ENCODE assay signal across 1 cellular context in the genomic region with DNA sequence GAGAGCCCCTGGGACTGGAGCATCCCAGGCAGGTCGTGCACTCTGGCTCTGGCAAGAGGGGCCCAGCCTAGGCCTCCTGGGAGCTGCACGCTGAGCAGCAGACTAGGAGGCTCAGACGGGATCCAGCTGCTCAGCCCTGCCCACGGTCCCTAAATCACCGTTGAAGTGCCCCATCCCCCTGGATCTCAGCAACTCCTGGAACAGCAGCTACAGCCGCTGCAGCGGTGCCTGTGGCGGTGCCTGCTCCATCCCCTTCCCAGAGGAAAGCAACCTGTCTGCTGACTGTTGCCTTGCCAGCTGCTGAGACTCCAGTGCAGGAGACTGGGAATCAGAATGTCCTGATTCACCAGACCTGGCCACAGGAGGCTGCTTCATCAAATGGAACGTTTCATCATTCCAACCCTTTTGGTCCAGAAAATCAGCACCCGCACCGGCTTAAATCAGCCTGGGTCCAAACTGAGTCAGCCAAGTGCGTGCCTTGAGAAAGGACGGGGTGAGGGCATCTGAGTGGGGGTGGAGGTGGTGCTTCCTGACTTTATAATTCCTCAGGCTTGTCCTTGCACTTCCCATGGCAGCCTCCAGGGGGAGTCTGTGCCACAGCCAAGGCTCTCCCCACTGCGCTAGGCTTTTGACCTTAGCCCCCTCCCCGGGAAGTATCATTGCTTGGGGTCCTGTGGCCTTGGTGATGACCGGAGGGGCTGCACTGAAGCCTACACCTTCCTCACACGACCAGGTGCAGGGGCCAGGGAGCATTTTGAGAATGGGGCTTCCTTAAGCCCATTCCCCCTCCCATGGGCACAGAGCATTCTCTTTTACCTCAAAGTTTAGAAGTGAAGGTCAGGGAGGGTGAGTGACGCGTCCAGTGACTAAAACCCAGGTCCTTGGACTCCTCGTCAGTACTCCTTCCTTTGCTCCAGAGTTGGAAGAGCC.
TF ChIP-seq lines count a peak whose summit lies in the region.

No MANE protein-coding gene starts in this region.

TF ChIP-seq in GM23338, 12 proteins besides CTCF, POLR2A, EP300 and RAD21 (continued from another document):
- TF ChIP-seq, protein P1, sequence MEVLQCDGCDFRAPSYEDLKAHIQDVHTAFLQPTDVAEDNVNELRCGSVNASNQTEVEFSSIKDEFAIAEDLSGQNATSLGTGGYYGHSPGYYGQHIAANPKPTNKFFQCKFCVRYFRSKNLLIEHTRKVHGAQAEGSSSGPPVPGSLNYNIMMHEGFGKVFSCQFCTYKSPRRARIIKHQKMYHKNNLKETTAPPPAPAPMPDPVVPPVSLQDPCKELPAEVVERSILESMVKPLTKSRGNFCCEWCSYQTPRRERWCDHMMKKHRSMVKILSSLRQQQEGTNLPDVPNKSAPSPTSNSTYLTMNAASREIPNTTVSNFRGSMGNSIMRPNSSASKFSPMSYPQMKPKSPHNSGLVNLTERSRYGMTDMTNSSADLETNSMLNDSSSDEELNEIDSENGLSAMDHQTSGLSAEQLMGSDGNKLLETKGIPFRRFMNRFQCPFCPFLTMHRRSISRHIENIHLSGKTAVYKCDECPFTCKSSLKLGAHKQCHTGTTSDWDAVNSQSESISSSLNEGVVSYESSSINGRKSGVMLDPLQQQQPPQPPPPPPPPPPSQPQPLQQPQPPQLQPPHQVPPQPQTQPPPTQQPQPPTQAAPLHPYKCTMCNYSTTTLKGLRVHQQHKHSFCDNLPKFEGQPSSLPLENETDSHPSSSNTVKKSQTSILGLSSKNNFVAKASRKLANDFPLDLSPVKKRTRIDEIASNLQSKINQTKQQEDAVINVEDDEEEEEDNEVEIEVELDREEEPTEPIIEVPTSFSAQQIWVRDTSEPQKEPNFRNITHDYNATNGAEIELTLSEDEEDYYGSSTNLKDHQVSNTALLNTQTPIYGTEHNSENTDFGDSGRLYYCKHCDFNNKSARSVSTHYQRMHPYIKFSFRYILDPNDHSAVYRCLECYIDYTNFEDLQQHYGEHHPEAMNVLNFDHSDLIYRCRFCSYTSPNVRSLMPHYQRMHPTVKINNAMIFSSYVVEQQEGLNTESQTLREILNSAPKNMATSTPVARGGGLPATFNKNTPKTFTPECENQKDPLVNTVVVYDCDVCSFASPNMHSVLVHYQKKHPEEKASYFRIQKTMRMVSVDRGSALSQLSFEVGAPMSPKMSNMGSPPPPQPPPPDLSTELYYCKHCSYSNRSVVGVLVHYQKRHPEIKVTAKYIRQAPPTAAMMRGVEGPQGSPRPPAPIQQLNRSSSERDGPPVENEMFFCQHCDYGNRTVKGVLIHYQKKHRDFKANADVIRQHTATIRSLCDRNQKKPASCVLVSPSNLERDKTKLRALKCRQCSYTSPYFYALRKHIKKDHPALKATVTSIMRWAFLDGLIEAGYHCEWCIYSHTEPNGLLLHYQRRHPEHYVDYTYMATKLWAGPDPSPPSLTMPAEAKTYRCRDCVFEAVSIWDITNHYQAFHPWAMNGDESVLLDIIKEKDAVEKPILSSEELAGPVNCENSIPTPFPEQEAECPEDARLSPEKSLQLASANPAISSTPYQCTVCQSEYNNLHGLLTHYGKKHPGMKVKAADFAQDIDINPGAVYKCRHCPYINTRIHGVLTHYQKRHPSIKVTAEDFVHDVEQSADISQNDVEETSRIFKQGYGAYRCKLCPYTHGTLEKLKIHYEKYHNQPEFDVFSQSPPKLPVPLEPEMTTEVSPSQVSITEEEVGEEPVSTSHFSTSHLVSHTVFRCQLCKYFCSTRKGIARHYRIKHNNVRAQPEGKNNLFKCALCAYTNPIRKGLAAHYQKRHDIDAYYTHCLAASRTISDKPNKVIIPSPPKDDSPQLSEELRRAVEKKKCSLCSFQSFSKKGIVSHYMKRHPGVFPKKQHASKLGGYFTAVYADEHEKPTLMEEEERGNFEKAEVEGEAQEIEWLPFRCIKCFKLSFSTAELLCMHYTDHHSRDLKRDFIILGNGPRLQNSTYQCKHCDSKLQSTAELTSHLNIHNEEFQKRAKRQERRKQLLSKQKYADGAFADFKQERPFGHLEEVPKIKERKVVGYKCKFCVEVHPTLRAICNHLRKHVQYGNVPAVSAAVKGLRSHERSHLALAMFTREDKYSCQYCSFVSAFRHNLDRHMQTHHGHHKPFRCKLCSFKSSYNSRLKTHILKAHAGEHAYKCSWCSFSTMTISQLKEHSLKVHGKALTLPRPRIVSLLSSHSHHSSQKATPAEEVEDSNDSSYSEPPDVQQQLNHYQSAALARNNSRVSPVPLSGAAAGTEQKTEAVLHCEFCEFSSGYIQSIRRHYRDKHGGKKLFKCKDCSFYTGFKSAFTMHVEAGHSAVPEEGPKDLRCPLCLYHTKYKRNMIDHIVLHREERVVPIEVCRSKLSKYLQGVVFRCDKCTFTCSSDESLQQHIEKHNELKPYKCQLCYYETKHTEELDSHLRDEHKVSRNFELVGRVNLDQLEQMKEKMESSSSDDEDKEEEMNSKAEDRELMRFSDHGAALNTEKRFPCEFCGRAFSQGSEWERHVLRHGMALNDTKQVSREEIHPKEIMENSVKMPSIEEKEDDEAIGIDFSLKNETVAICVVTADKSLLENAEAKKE (CRISPR knock-in tag; IDR thresholded peaks at IDR 0.05) = no peak
